10 cellular contexts compared by ENCODE assay signal in the genomic region with DNA sequence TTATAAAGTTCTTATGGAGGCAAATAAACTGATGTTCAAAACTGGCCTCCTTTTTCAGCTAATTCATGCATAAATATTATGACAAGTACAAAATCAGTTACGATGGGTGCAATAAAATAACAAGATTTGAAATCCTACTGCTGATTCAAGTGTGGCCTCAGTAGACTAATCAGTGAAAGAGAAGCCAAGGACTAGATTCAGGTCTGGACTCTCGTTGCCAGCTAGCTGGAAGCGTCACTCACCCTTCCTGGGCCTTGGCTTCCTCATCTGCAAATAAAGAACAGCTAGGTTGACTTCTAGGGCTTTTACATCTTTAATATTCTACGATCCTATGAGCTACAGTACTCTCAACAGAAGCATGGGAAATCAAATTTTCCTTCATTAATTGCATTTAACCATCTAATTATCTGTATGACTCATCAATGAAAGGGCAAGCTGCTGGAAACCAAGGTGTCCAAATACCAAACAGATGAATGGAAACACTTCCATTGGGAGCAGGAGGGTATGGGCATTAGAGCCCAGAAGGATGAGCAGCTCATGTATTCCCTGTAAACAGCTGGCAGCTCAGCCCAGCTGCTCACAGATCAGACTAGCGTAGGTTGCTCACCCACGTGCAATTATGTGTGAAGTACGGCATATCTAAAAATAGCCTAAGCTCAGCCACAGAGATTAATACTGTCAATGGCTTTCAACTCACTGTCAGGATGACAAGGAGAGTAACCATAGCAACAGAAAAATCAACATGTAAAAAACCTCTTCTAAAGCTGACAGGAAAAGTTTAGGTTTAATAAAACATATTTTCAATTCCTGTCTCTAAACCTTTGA.
DNase-seq lines count a peak whose midpoint lies in the region; ATAC-seq, FAIRE-seq and TF ChIP-seq lines count a peak whose summit lies in the region.
"Had no signal": no experiment of that assay in that cellular context is flagged by ENCODE, and none has a peak within 500 bp of the region (broad histone marks: within the 10 kb centered on the region; RNA-seq: fewer than 3 reads in every experiment).

No MANE protein-coding gene starts in this region.

- H3K36me3 ChIP-seq in tibial nerve = peaks cover 0 to 26% (median 0%) of the 10 kb centered on the region in 3 donors
- H3K36me3 ChIP-seq in gastroesophageal sphincter = peaks cover 0 to 25% of the 10 kb centered on the region in 2 donors

- H3K27me3 ChIP-seq in tibial nerve = no peaks in the 10 kb centered on the region
- no peaks in the 10 kb centered on the region for H3K27me3 ChIP-seq in gastroesophageal sphincter

- intact Hi-C loops in CD14-positive monocyte (cut with micrococcal nuclease) = no loop called here

- H3K4me1 ChIP-seq in tibial nerve = peaks cover 0 to 14% (median 0%) of the 10 kb centered on the region in 4 donors
- peaks cover 0 to 19% (median 9%) of the 10 kb centered on the region in 3 donors for H3K4me1 ChIP-seq in gastroesophageal sphincter
- H3K4me1 ChIP-seq: lower lobe of right lung had no signal

- no peak overlapping the region for H3K4me3 Mint-ChIP-seq in CD14-positive monocyte

- no peak overlapping the region for H3K4me3 ChIP-seq in tibial nerve
- no peak overlapping the region for H3K4me3 ChIP-seq in gastroesophageal sphincter
- H3K4me3 ChIP-seq: lower lobe of right lung had no signal

- H3K9me3 Mint-ChIP-seq in CD14-positive monocyte = no peaks in the 10 kb centered on the region

- H3K4me1 Mint-ChIP-seq in CD14-positive monocyte = peaks cover 2% of the 10 kb centered on the region

- TF ChIP-seq CTCF in tibial nerve (IDR thresholded peaks at IDR 0.05) (no peak), CD14-positive monocyte (IDR thresholded peaks at IDR 0.05) (no peak), gastroesophageal sphincter (IDR thresholded peaks at IDR 0.05) (no peak)

- TF ChIP-seq POLR2A in tibial nerve (IDR thresholded peaks at IDR 0.05) (no peak), gastroesophageal sphincter (IDR thresholded peaks at IDR 0.05) (no peak)

- peaks cover 25 to 45% of the 10 kb centered on the region in 2 donors for H3K36me3 Mint-ChIP-seq in CD14-positive monocyte

- peak; percentile 90 for ATAC-seq in HG02678 (IDR thresholded peaks at IDR 0.05; ENCODE audit: unreplicated experiment)
- ATAC-seq in gastroesophageal sphincter = no peak

- no peak overlapping the region for H3K27ac Mint-ChIP-seq in CD14-positive monocyte

- H3K27me3 Mint-ChIP-seq in CD14-positive monocyte (ENCODE audit: low read depth in 3 of 3) = no peaks in the 10 kb centered on the region

- TF ChIP-seq EP300 in tibial nerve (IDR thresholded peaks at IDR 0.05) (no peak), gastroesophageal sphincter (IDR thresholded peaks at IDR 0.05) (no peak)

- H3K9me3 ChIP-seq in tibial nerve = no peaks in the 10 kb centered on the region
- H3K9me3 ChIP-seq in gastroesophageal sphincter = no peaks in the 10 kb centered on the region
- H3K9me3 ChIP-seq: lower lobe of right lung had no signal

- DNase-seq in GM18507 (ENCODE audit: extremely low spot score, insufficient read length, low read depth) (peak; percentile 14), NCI-H2171 treated with DMSO at 0.1 percent for 48 hours (lab: John Stamatoyannopoulos, UW) (peak; percentile 75), tibial nerve (ENCODE audit: low spot score in 2 of 2) (no peak), CD14-positive monocyte (ENCODE audit: low spot score) (no peak), cortex of kidney (lab: John Stamatoyannopoulos, UW) (no peak)
- DNase-seq: lower lobe of right lung had no signal

- no peak overlapping the region for H3K27ac ChIP-seq in tibial nerve
- H3K27ac ChIP-seq in gastroesophageal sphincter = no peak overlapping the region
- H3K27ac ChIP-seq: lower lobe of right lung had no signal

- 72% methylated on average over 7 of the region's 7 CpGs for WGBS in tibial nerve, 2 donors
- WGBS in gastroesophageal sphincter (ENCODE audit: low coverage in 1 of 2), 2 donors = 45 to 61% methylated on average over 4 to 7 of the region's 7 CpGs

- FAIRE-seq in GM18507 (lab: Jason Lieb, UNC) = peak; percentile 42
- peak; percentile 45 for FAIRE-seq in islet of Langerhans (lab: Jason Lieb, UNC)
- FAIRE-seq: H1 had no signal

Comparison
In these comparisons a context has a peak if more than half of its experiments do, and no peak if none do; other contexts are left out.
1. DNase-seq: peak in GM18507 (single experiment) and NCI-H2171 treated with DMSO at 0.1 percent for 48 hours (single experiment); none in tibial nerve (0 of 2), CD14-positive monocyte (single experiment) and cortex of kidney (single experiment).